In genomic region chr11:111069076-111069475, GRCh38 we compare ENCODE assay signal across 16 cellular contexts.
DNase-seq lines count a peak whose midpoint lies in the region; ATAC-seq and TF ChIP-seq lines count a peak whose summit lies in the region.
"Had no signal": no experiment of that assay in that cellular context is flagged by ENCODE, and none has a peak within 500 bp of the region (broad histone marks: within the 10 kb centered on the region; RNA-seq: fewer than 3 reads in every experiment).

No MANE protein-coding gene starts in this region.

- no peaks in the 10 kb centered on the region for H3K9me3 Mint-ChIP-seq in effector memory CD8-positive, alpha-beta T cell

- no peak overlapping the region for H3K4me3 ChIP-seq in epithelial cell of esophagus (ENCODE audit: low read length)

- H3K27me3 Mint-ChIP-seq in effector memory CD8-positive, alpha-beta T cell: no peaks in the 10 kb centered on the region

- no peaks in the 10 kb centered on the region for H3K36me3 Mint-ChIP-seq in effector memory CD8-positive, alpha-beta T cell (ENCODE audit: insufficient read depth)
- H3K36me3 Mint-ChIP-seq: natural killer cell had no signal

- no peaks in the 10 kb centered on the region for H3K4me1 Mint-ChIP-seq in effector memory CD8-positive, alpha-beta T cell (ENCODE audit: low read depth in 2 of 2)
- H3K4me1 Mint-ChIP-seq: natural killer cell had no signal

- TF ChIP-seq CTCF in epithelial cell of esophagus (IDR thresholded peaks at IDR 0.05; ENCODE audit: insufficient read depth, low read depth, low read length, missing control alignments): peak; percentile 27

- ATAC-seq in HG03280 (IDR thresholded peaks at IDR 0.05; ENCODE audit: unreplicated experiment): no peak
- no peak for ATAC-seq in effector memory CD8-positive, alpha-beta T cell (replicated peaks)
- ATAC-seq: left cardiac atrium, natural killer cell had no signal

- H3K4me3 Mint-ChIP-seq in effector memory CD8-positive, alpha-beta T cell: no peak overlapping the region
- H3K4me3 Mint-ChIP-seq: natural killer cell had no signal

- DNase-seq in NCI-H2171 treated with DMSO at 0.1 percent for 48 hours (lab: John Stamatoyannopoulos, UW) (peak; percentile 33), NCI-H2171 (lab: John Stamatoyannopoulos, UW) (no peak), NCI-H526 treated with DMSO at 0.1 percent for 48 hours (lab: John Stamatoyannopoulos, UW) (peak; percentile 25), epithelial cell of esophagus (ENCODE audit: low read depth) (peak; percentile 34), pulmonary artery endothelial cell (ENCODE audit: low read depth, low spot score) (peak; percentile 48)
- no peak for DNase-seq in stimulated activated CD8-positive, alpha-beta memory T cell treated with anti-CD3 and anti-CD28 coated beads, Interleukin-4, amount 100 ng/mL, for 48 hours
- DNase-seq in effector memory CD8-positive, alpha-beta T cell: no peak
- DNase-seq: activated CD8-positive, alpha-beta memory T cell treated with anti-CD3 and anti-CD28 coated beads, Interleukin-2, amount 50 U/mL, for 48 hours; aorta; GDM1; left cardiac atrium; natural killer cell; NCI-H510A; Right ventricle myocardium superior; stimulated activated CD4-positive, alpha-beta T cell treated with anti-CD3 and anti-CD28 coated beads, Interleukin-12 subunit alpha, Interleukin-12 subunit beta, amount 100 ng/mL, for 4 hours had no signal

- H3K27ac Mint-ChIP-seq in effector memory CD8-positive, alpha-beta T cell: no peak overlapping the region
- H3K27ac Mint-ChIP-seq: natural killer cell had no signal

Comparison
In these comparisons a context has a peak if more than half of its experiments do, and no peak if none do; other contexts are left out.
1. DNase-seq: peak in NCI-H2171 treated with DMSO at 0.1 percent for 48 hours (single experiment), NCI-H526 treated with DMSO at 0.1 percent for 48 hours (single experiment), epithelial cell of esophagus (single experiment) and pulmonary artery endothelial cell (single experiment); none in NCI-H2171 (single experiment), stimulated activated CD8-positive, alpha-beta memory T cell treated with anti-CD3 and anti-CD28 coated beads, Interleukin-4, amount 100 ng/mL, for 48 hours (single experiment) and effector memory CD8-positive, alpha-beta T cell (0 of 3).